8 cellular contexts compared by ENCODE assay signal in the genomic region with DNA sequence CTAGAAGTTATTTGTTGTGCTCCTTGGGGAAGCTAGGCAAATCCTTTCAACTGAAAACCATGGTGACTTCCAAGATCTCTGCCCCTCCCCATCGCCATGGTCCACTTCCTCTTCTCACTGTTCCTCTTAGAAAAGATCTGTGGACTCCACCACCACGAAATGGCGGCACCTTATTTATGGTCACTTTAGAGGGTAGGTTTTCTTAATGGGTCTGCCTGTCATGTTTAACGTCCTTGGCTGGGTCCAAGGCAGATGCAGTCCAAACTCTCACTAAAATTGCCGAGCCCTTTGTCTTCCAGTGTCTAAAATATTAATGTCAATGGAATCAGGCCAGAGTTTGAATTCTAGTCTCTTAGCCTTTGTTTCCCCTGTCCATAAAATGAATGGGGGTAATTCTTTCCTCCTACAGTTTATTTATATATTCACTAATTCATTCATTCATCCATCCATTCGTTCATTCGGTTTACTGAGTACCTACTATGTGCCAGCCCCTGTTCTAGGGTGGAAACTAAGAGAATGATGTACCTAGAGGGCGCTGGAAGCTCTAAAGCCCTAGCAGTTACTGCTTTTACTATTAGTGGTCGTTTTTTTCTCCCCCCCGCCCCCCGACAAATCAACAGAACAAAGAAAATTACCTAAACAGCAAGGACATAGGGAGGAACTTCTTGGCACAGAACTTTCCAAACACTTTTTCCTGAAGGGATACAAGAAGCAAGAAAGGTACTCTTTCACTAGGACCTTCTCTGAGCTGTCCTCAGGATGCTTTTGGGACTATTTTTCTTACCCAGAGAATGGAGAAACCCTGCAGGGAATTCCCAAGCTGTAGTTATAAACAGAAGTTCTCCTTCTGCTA. TPM values are rescaled to one million over a fixed set of nuclear protein-coding genes. Genes with fewer than 3 reads are reported as not detected.
DNase-seq lines count a peak whose midpoint lies in the region; ATAC-seq and TF ChIP-seq lines count a peak whose summit lies in the region.

No MANE protein-coding gene starts in this region.

- no peaks in the 10 kb centered on the region for H3K9me3 Mint-ChIP-seq in activated naive CD8-positive, alpha-beta T cell (ENCODE audit: low read depth)

- peak overlapping the region; percentile 95 to 98 (median 97) for H3K9ac ChIP-seq in skeletal muscle tissue (ENCODE audit: low read depth in 1 of 3, low read length in 3 of 3)

- peak overlapping the region; percentile 100 for H3K27ac Mint-ChIP-seq in activated naive CD8-positive, alpha-beta T cell

- peak overlapping the region; percentile 98 for H3K4me3 Mint-ChIP-seq in activated naive CD8-positive, alpha-beta T cell

- H3K4me1 Mint-ChIP-seq in activated naive CD8-positive, alpha-beta T cell (ENCODE audit: low read depth), result peaks cover 35% of the 10 kb centered on the region

- H3K27me3 Mint-ChIP-seq in activated naive CD8-positive, alpha-beta T cell, result no peaks in the 10 kb centered on the region

- H3K4me1 ChIP-seq in right atrium auricular region, result peaks cover 0 to 26% of the 10 kb centered on the region in 2 donors
- peaks cover 0 to 12% (median 7%) of the 10 kb centered on the region in 3 donors for H3K4me1 ChIP-seq in skeletal muscle tissue (ENCODE audit: control insufficient read depth in 3 of 3, insufficient read depth in 3 of 3, low read length in 3 of 3)

- no peak for ATAC-seq in GM19328 (IDR thresholded peaks at IDR 0.05; ENCODE audit: unreplicated experiment)
- no peak for ATAC-seq in GM21619 (IDR thresholded peaks at IDR 0.05; ENCODE audit: unreplicated experiment)

- H3K27ac ChIP-seq in right atrium auricular region (peak overlapping the region; percentile 99 to 100), skeletal muscle tissue (ENCODE audit: low read depth, low read length) (peak overlapping the region; percentile 98)

- peak; percentile 35 for DNase-seq in activated naive CD4-positive, alpha-beta T cell treated with Interleukin-2 at 50 U/mL for 16 hours
- DNase-seq in activated naive CD4-positive, alpha-beta T cell treated with anti-CD3 and anti-CD28 coated beads, Interleukin-2, amount 50 U/mL, for 16 hours, result no peak
- peak; percentile 75 for DNase-seq in NAMALWA (ENCODE audit: low spot score)
- DNase-seq in right atrium auricular region (ENCODE audit: low spot score), result peak; percentile 71

- H3K27me3 ChIP-seq in right atrium auricular region, result no peaks in the 10 kb centered on the region
- H3K27me3 ChIP-seq in skeletal muscle tissue (ENCODE audit: control insufficient read depth in 3 of 3, insufficient read depth in 3 of 3, low read length in 3 of 3), result no peaks in the 10 kb centered on the region

- peak overlapping the region; percentile 81 to 90 for H3K4me3 ChIP-seq in right atrium auricular region
- peak overlapping the region; percentile 95 to 99 (median 98) for H3K4me3 ChIP-seq in skeletal muscle tissue (ENCODE audit: low read length in 3 of 3)

- peak in 1 of 2 donors; percentile 55 for TF ChIP-seq CTCF in right atrium auricular region (IDR thresholded peaks at IDR 0.05)

- H3K36me3 ChIP-seq in right atrium auricular region (peaks cover 3% of the 10 kb centered on the region), skeletal muscle tissue (ENCODE audit: control insufficient read depth in 3 of 3, insufficient read depth in 3 of 3, low read length in 3 of 3) (peaks cover under 1 to 8% (median 3%) of the 10 kb centered on the region in 3 donors)

- peaks cover 35% of the 10 kb centered on the region for H3K36me3 Mint-ChIP-seq in activated naive CD8-positive, alpha-beta T cell

- no peaks in the 10 kb centered on the region for H3K9me3 ChIP-seq in right atrium auricular region
- H3K9me3 ChIP-seq in skeletal muscle tissue (ENCODE audit: control insufficient read depth in 3 of 3, low read length in 3 of 3), result no peaks in the 10 kb centered on the region

RNA-seq across cellular contexts. Expression of a gene that starts 0.7 kb away (rescaled TPM):
- total RNA-seq in right atrium auricular region (1 to 10 TPM in 1 of 2 donors, under 1 TPM in 1; 0.75 to 4.5 TPM), skeletal muscle tissue (2.6 TPM)

RNA-seq across cellular contexts. Expression of a gene that starts 0.9 kb away (rescaled TPM):
- total RNA-seq in right atrium auricular region, result 1,000 to 10,000 TPM; 1,354 to 2,259 TPM
- 876 TPM for total RNA-seq in skeletal muscle tissue

RNA-seq across cellular contexts. Expression of a gene that starts 25.9 kb away (rescaled TPM):
- 10 to 100 TPM; 28.9 to 55.1 TPM for total RNA-seq in right atrium auricular region
- total RNA-seq in skeletal muscle tissue, result 16.7 TPM

RNA-seq across cellular contexts. Expression of a gene that starts 47.0 kb away (rescaled TPM):
- total RNA-seq in right atrium auricular region (10 to 100 TPM; 34.2 to 40.1 TPM), skeletal muscle tissue (67.3 TPM)
